8 cellular contexts compared by ENCODE assay signal in the genomic region with DNA sequence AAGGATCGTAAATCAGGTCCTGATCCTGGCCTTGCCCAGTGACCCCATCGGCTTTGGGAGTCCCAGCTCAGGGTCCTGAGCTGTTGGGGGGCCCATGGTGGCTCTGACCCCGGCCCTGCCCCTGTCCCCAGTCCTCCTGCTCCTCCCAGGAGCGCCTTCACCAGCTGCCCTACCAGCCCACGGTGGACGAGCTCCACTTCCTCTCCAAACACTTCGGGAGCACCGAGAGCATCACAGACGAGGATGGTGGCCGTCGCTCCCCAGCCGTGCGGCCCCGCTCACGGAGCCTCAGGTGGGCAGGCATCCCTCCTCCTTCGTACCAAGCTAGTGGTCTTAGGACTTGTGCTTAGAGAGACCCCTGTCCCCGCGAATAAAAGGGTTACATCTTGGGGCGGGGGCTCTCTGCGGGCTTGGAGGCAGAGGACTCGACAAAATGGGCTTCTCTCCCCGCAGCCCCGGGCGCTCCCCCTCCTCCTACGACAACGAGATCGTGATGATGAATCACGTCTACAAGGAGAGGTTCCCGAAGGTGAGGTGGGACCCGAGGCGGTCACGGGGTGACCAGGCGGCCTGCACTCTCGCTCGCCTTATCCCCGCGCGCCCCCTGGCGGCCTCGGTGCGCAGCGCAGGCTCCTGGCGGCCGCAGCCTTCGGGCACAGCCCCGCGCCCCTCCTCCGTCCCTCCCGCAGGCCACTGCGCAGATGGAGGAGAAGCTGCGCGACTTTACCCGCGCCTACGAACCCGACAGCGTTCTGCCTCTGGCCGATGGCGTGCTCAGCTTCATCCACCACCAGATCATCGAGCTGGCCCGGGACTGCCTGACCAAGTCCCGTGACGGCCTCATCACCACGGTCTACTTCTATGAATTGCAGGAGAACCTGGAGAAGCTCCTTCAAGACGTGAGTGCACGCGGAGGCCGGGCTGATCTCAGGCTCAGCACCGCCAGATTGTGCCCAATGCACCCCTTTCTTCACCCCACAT. TPM values are rescaled to one million over a fixed set of nuclear protein-coding genes. Genes with fewer than 3 reads are reported as not detected.
A peak's percentile ranks its signal among the peaks of the same experiment; 100 is the strongest.
DNase-seq lines count a peak whose midpoint lies in the region; ATAC-seq and TF ChIP-seq lines count a peak whose summit lies in the region.

No MANE protein-coding gene starts in this region.

- TF ChIP-seq CTCF in WI38 (IDR thresholded peaks at IDR 0.05; ENCODE audit: low read depth, low read length), result peak; percentile 92
- peak; percentile 99 for TF ChIP-seq CTCF in MCF 10A (IDR thresholded peaks at IDR 0.05; ENCODE audit: unreplicated experiment)

- H3K4me3 ChIP-seq in BLaER1 treated with 17β-estradiol and CSF1 and Interleukin-3, amounts not matched to agents 10 nM and 100 nM, result peak overlapping the region in 8 of 10 experiments; percentile 19 to 53 (median 44); a peak in 15 of 20 replicates
- H3K4me3 ChIP-seq in WI38 (ENCODE audit: low read depth, low read length), result peak overlapping the region; percentile 29; the same call in 1 of the 2 replicates

- no peak overlapping the region for H3K27ac ChIP-seq in BLaER1 treated with 17β-estradiol and CSF1 and Interleukin-3, amounts not matched to agents 10 nM and 100 nM

- H3K27me3 ChIP-seq in BLaER1 treated with 17β-estradiol and CSF1 and Interleukin-3, amounts not matched to agents 10 nM and 100 nM, result peaks cover 18 to 47% (median 30%) of the 10 kb centered on the region in 11 experiments; a peak in 21 of 22 replicates

- peaks cover 0 to 13% (median 6%) of the 10 kb centered on the region in 10 experiments; a peak in 11 of 20 replicates for H3K4me1 ChIP-seq in BLaER1 treated with 17β-estradiol and CSF1 and Interleukin-3, amounts not matched to agents 10 nM and 100 nM

- peak overlapping the region; percentile 60 to 94 (median 73) for H3K4me2 ChIP-seq in BLaER1 treated with 17β-estradiol and CSF1 and Interleukin-3, amounts not matched to agents 10 nM and 100 nM

- no peaks in the 10 kb centered on the region for H3K27me3 Mint-ChIP-seq in MCF 10A (ENCODE audit: insufficient read depth, unreplicated experiment)

- H3K9me3 ChIP-seq in BLaER1 treated with 17β-estradiol and CSF1 and Interleukin-3, amounts not matched to agents 10 nM and 100 nM (replicated peaks in 1 of 11), result no peaks in the 10 kb centered on the region

- H3K9me3 Mint-ChIP-seq in MCF 10A (ENCODE audit: unreplicated experiment), result no peaks in the 10 kb centered on the region

- peak overlapping the region in 8 of 11 experiments; percentile 1 to 56 (median 24); a peak in 8 of 22 replicates for H3K9ac ChIP-seq in BLaER1 treated with 17β-estradiol and CSF1 and Interleukin-3, amounts not matched to agents 10 nM and 100 nM

- peaks cover 5% of the 10 kb centered on the region for H3K4me1 Mint-ChIP-seq in MCF 10A (ENCODE audit: insufficient read depth, unreplicated experiment)

- BruUV-seq in MCF 10A (replicated peaks; lab: Mats Ljungman, UMichigan), result no TSS peak

- CTCF ChIA-PET in MCF 10A (lab: Yijun Ruan, JAX), result interaction anchor here (0.5 to 4.5 kb wide), 77 partner anchors 10 to 492 kb away, joined by 3 to 54 read pairs (median 4); partner anchors contain the start of genes DNASE2, GCDH, GET3 and PRDX2

- H3K4me3 Mint-ChIP-seq in MCF 10A (ENCODE audit: unreplicated experiment), result peak overlapping the region; percentile 57

- no peaks in the 10 kb centered on the region for H3K36me3 Mint-ChIP-seq in MCF 10A (ENCODE audit: insufficient read depth, unreplicated experiment)

- ATAC-seq in GM21619 (IDR thresholded peaks at IDR 0.05; ENCODE audit: unreplicated experiment) (peak; percentile 58), GM19324 (IDR thresholded peaks at IDR 0.05; ENCODE audit: low FRiP score, unreplicated experiment) (no peak)

- intact Hi-C loops in MCF 10A (cut with micrococcal nuclease), result loop anchor here (1.0 to 5.0 kb wide), 5 partner anchors 51 to 283 kb away; partner anchors contain the start of gene HOOK2

- H3K27ac Mint-ChIP-seq in MCF 10A (ENCODE audit: low read depth, unreplicated experiment), result no peak overlapping the region

- H4K20me1 ChIP-seq in BLaER1 treated with 17β-estradiol and CSF1 and Interleukin-3, amounts not matched to agents 10 nM and 100 nM, result peaks cover 0 to 7% (median 0%) of the 10 kb centered on the region in 11 experiments; a peak in 1 of 22 replicates

- DNase-seq in NCI-H2107 treated with DMSO at 0.1 percent for 48 hours (lab: John Stamatoyannopoulos, UW; ENCODE audit: unreplicated experiment) (peak; percentile 23), MCF 10A (ENCODE audit: unreplicated experiment) (peak; percentile 85), iPS-NIHi11 (ENCODE audit: low spot score) (peak; percentile 97)
- peak; percentile 69 to 83 for DNase-seq in stimulated activated CD4-positive, alpha-beta T cell treated with anti-CD3 and anti-CD28 coated beads, Interleukin-12 subunit alpha, Interleukin-12 subunit beta, amount 100 ng/mL, for 24 hours (ENCODE audit: low read depth in 2 of 2)

- H3K36me3 ChIP-seq in BLaER1 treated with 17β-estradiol and CSF1 and Interleukin-3, amounts not matched to agents 10 nM and 100 nM, result no peaks in the 10 kb centered on the region

- POLR2A ChIA-PET in MCF 10A (lab: Yijun Ruan, JAX), result interaction anchor here (0.5 to 2.9 kb wide), 10 partner anchors 9 to 125 kb away, joined by 3 to 17 read pairs (median 5); partner anchors contain the start of genes DNASE2, JUNB and RNASEH2A

RNA-seq across cellular contexts. Expression of gene MAST1, which starts 9.1 kb away (rescaled TPM):
- 1.0 and 1.6 TPM in 2 replicates for total RNA-seq in MCF 10A (2022)

RNA-seq across cellular contexts. Expression of gene RTBDN, which starts 13.1 kb away (rescaled TPM):
- not detected in 2 replicates for total RNA-seq in MCF 10A (2022)

RNA-seq across cellular contexts. Expression of gene DNASE2, which starts 33.8 kb away (rescaled TPM):
- 26.7 and 28.7 TPM in 2 replicates for total RNA-seq in MCF 10A (2022)

RNA-seq across cellular contexts. Expression of gene KLF1, which starts 39.6 kb away (rescaled TPM):
- total RNA-seq in MCF 10A (2022), result not detected in 2 replicates

RNA-seq across cellular contexts. Expression of gene RNASEH2A, which starts 41.1 kb away (rescaled TPM):
- 11.2 and 16.7 TPM in 2 replicates for total RNA-seq in MCF 10A (2022)

Comparison
In these comparisons a context has a peak if more than half of its experiments do, and no peak if none do; other contexts are left out.
1. DNase-seq: peak in every context shown above with its lines; median percentile 97 in iPS-NIHi11; 85 in MCF 10A; 76 in stimulated activated CD4-positive, alpha-beta T cell treated with anti-CD3 and anti-CD28 coated beads, Interleukin-12 subunit alpha, Interleukin-12 subunit beta, amount 100 ng/mL, for 24 hours; 23 in NCI-H2107 treated with DMSO at 0.1 percent for 48 hours.